In the genomic region with DNA sequence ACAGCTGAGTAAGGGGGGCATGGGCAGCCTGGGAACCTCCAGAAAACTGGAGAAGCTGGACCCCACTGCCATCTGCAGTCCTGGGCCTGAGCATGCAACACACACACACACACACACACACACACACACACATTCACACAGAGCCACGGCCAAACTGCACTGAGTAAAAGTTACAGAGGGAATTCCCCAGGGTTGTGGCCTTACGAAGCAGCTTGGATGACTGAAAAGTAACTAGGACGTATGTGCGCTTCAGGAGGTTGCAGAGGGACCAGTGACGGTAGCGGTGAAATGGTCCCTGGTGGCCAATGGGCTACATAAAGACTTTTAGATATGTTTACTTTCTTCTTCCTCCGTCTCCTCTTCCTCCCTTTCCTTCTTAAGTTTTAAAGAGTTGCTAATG, we compare ENCODE assay signal across 1 cellular context.
TF ChIP-seq lines count a peak whose summit lies in the region.

No MANE protein-coding gene starts in this region.

TF ChIP-seq in IMR-90, 13 proteins besides CTCF, POLR2A, EP300 and RAD21 (continued from another document):
- TF ChIP-seq, protein P1, sequence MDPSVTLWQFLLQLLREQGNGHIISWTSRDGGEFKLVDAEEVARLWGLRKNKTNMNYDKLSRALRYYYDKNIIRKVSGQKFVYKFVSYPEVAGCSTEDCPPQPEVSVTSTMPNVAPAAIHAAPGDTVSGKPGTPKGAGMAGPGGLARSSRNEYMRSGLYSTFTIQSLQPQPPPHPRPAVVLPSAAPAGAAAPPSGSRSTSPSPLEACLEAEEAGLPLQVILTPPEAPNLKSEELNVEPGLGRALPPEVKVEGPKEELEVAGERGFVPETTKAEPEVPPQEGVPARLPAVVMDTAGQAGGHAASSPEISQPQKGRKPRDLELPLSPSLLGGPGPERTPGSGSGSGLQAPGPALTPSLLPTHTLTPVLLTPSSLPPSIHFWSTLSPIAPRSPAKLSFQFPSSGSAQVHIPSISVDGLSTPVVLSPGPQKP (IDR thresholded peaks at IDR 0.05; ENCODE audit: borderline replicate concordance, low read depth, low read length), result no peak
